ENCODE assay signal across 10 cellular contexts in genomic region chr7:124996778-124997177, GRCh38.
DNase-seq lines count a peak whose midpoint lies in the region; ATAC-seq and TF ChIP-seq lines count a peak whose summit lies in the region.
"Had no signal": no experiment of that assay in that cellular context is flagged by ENCODE, and none has a peak within 500 bp of the region (broad histone marks: within the 10 kb centered on the region; RNA-seq: fewer than 3 reads in every experiment).

No MANE protein-coding gene starts in this region.

- H2AFZ ChIP-seq in Karpas-422 (ENCODE audit: low read length): no peak overlapping the region

- TF ChIP-seq CTCF in choroid plexus epithelial cell (conservative IDR thresholded peaks at IDR 0.05; ENCODE audit: low read depth, low read length): peak; percentile 48

- no peak overlapping the region for H3K4me2 ChIP-seq in Karpas-422 (ENCODE audit: low read depth, low read length, poor library complexity, severe bottlenecking)

- H3K36me3 ChIP-seq in Karpas-422 (ENCODE audit: insufficient read depth, low read length): no peaks in the 10 kb centered on the region

- peaks cover 4% of the 10 kb centered on the region for H3K4me1 ChIP-seq in Karpas-422 (ENCODE audit: low read length)

- no peaks in the 10 kb centered on the region for H4K20me1 ChIP-seq in Karpas-422 (ENCODE audit: insufficient read depth, low read depth, low read length)

- DNase-seq in DMS53 (lab: John Stamatoyannopoulos, UW) (peak; percentile 35), Karpas-422 (peak; percentile 83), choroid plexus epithelial cell (ENCODE audit: low read depth) (peak; percentile 51), inferior parietal cortex (ENCODE audit: extremely low spot score) (no peak), NCI-H146 (lab: John Stamatoyannopoulos, UW) (no peak), GM19238 (ENCODE audit: insufficient read length, low spot score) (no peak), NCI-H2107 treated with DMSO at 0.1 percent for 48 hours (lab: John Stamatoyannopoulos, UW; ENCODE audit: unreplicated experiment) (no peak)
- DNase-seq: activated naive CD8-positive, alpha-beta T cell treated with anti-CD3 and anti-CD28 coated beads, Interleukin-2, amount 10 ng/mL, durations not matched to agents 7 days and 5 days had no signal

- no peaks in the 10 kb centered on the region for H3K9me2 ChIP-seq in Karpas-422 (replicated peaks; ENCODE audit: insufficient read depth, low read length)

- H3K79me2 ChIP-seq in Karpas-422 (ENCODE audit: low read length): no peaks in the 10 kb centered on the region

- H3K9ac ChIP-seq in Karpas-422 (ENCODE audit: low read length): no peak overlapping the region

- ATAC-seq in GM19351 (IDR thresholded peaks at IDR 0.05; ENCODE audit: unreplicated experiment): peak; percentile 82
- ATAC-seq: left lobe of liver had no signal

- no peak overlapping the region for H3K4me3 ChIP-seq in Karpas-422 (ENCODE audit: low read length)
- H3K4me3 ChIP-seq in choroid plexus epithelial cell (ENCODE audit: low read depth, low read length): no peak overlapping the region

- no peaks in the 10 kb centered on the region for H3K27me3 ChIP-seq in Karpas-422 (ENCODE audit: low read length)

- H3K9me3 ChIP-seq in Karpas-422 (ENCODE audit: low read length): no peaks in the 10 kb centered on the region

- no peak overlapping the region for H3K27ac ChIP-seq in Karpas-422 (ENCODE audit: low read length)

Comparison
In these comparisons a context has a peak if more than half of its experiments do, and no peak if none do; other contexts are left out.
1. DNase-seq: peak in DMS53 (single experiment), Karpas-422 (single experiment) and choroid plexus epithelial cell (single experiment); none in inferior parietal cortex (single experiment), NCI-H146 (single experiment), GM19238 (single experiment) and NCI-H2107 treated with DMSO at 0.1 percent for 48 hours (single experiment).